1 cellular context compared by ENCODE assay signal in the genomic region with DNA sequence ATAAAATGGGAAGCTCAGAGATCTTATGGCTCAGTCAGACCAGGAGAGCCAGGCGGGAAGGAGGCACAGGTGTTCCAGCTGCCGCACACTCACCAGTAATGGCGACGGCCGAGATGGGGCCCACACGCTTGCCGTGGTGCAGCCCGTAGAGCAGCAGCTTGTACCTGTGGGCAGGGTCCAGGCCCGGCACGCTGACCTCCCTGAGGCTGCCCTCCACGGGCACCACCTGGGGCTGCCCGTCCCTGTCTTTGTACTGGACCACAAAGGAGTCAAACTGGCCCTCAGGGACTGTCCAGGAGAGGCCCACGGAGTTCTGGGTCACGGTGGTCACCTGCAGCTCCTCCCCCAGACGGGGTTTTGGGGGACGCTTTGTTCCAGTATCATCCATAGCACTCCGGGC.
TF ChIP-seq lines count a peak whose summit lies in the region.

No MANE protein-coding gene starts in this region.

TF ChIP-seq in K562, 482 proteins besides CTCF, POLR2A, EP300 and RAD21:
- no peak for TF ChIP-seq ZNF436 (CRISPR knock-in tag; IDR thresholded peaks at IDR 0.05)
- TF ChIP-seq ARNT (IDR thresholded peaks at IDR 0.05) = no peak
- no peak for TF ChIP-seq SAFB2 (IDR thresholded peaks at IDR 0.05; ENCODE audit: borderline replicate concordance, low read depth, low read length, severe bottlenecking)
- TF ChIP-seq TGIF2 (CRISPR knock-in tag; IDR thresholded peaks at IDR 0.05) = no peak
- TF ChIP-seq ERF (CRISPR knock-in tag; IDR thresholded peaks at IDR 0.05) = no peak
- TF ChIP-seq TCFL5 (CRISPR knock-in tag; conservative IDR thresholded peaks at IDR 0.05) = no peak
- TF ChIP-seq NEUROD1 (IDR thresholded peaks at IDR 0.05; ENCODE audit: borderline replicate concordance, low read depth, low read length, partially characterized antibody) = no peak
- TF ChIP-seq NONO (IDR thresholded peaks at IDR 0.05; ENCODE audit: low read depth in 2 of 2, low read length in 1 of 2) = no peak
- TF ChIP-seq ZC3H8 (IDR thresholded peaks at IDR 0.05) = no peak
- TF ChIP-seq, protein P1, sequence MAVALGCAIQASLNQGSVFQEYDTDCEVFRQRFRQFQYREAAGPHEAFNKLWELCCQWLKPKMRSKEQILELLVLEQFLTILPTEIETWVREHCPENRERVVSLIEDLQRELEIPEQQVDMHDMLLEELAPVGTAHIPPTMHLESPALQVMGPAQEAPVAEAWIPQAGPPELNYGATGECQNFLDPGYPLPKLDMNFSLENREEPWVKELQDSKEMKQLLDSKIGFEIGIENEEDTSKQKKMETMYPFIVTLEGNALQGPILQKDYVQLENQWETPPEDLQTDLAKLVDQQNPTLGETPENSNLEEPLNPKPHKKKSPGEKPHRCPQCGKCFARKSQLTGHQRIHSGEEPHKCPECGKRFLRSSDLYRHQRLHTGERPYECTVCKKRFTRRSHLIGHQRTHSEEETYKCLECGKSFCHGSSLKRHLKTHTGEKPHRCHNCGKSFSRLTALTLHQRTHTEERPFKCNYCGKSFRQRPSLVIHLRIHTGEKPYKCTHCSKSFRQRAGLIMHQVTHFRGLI (CRISPR knock-in tag; IDR thresholded peaks at IDR 0.05) = no peak
- no peak for TF ChIP-seq BCL6 (CRISPR knock-in tag; IDR thresholded peaks at IDR 0.05)
- no peak for TF ChIP-seq CTCFL (IDR thresholded peaks at IDR 0.05; ENCODE audit: borderline replicate concordance, insufficient read depth, low read depth, low read length, poor library complexity, severe bottlenecking)
